8 cellular contexts compared by ENCODE assay signal in the genomic region with DNA sequence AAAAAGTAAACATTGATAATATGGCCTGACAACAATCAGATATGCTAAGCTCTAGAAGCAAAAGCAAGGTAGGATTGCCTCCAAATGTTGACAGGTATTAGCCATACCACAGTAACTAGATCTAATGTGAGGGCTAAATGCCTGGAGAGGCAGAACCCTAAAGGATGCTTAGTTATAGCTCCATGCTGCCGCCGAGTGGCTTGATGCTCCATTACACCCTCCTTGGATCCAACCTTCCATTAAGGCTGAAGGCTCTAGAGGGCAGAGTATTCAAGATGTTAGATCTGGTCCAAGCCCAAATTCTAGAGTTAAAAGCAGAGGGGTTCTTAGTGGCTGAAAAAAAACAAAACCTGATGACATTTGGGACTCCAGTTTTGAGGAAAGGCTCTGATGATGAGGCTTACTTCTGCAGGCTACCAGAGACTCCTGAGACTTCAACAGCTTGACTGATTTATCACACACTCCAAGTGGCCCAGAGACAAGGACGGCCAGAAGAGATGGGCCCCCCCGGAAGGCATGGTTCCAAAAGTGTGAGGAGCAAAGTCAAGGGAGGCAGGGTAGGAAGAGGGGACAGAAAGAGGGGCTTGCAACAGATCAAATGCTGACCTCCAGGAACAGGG. TPM values are rescaled to one million over a fixed set of nuclear protein-coding genes. Genes with fewer than 3 reads are reported as not detected.
DNase-seq lines count a peak whose midpoint lies in the region; ATAC-seq and TF ChIP-seq lines count a peak whose summit lies in the region.

No MANE protein-coding gene starts in this region.

- no peak overlapping the region for H3K4me3 ChIP-seq in liver (ENCODE audit: low read depth in 1 of 3, low read length in 3 of 3)

- H3K27ac Mint-ChIP-seq in central memory CD8-positive, alpha-beta T cell (ENCODE audit: low read depth), result peak overlapping the region; percentile 58

- H3K4me3 Mint-ChIP-seq in central memory CD8-positive, alpha-beta T cell, result no peak overlapping the region

- WGBS in liver, result 38% methylated on average over 4 of the region's 4 CpGs

- no peaks in the 10 kb centered on the region for H3K9me3 Mint-ChIP-seq in central memory CD8-positive, alpha-beta T cell

- H3K4me1 Mint-ChIP-seq in central memory CD8-positive, alpha-beta T cell, result peaks cover 46% of the 10 kb centered on the region

- TF ChIP-seq RAD21 in liver (IDR thresholded peaks at IDR 0.05), result peak; percentile 97

- peak; percentile 63 for ATAC-seq in HG02981 (IDR thresholded peaks at IDR 0.05; ENCODE audit: unreplicated experiment)
- peak; percentile 87 for ATAC-seq in central memory CD8-positive, alpha-beta T cell (replicated peaks; ENCODE audit: extremely low read depth, poor library complexity, severe bottlenecking)

- H3K27me3 Mint-ChIP-seq in central memory CD8-positive, alpha-beta T cell, result no peaks in the 10 kb centered on the region

- no peaks in the 10 kb centered on the region for H3K27me3 ChIP-seq in liver (ENCODE audit: control insufficient read depth in 4 of 4, insufficient read depth in 4 of 4, low read length in 3 of 4)

- no peaks in the 10 kb centered on the region for H3K9me3 ChIP-seq in liver (ENCODE audit: control insufficient read depth in 4 of 4, low read length in 3 of 4)

- no peak overlapping the region for H3K9ac ChIP-seq in liver (ENCODE audit: low read depth in 1 of 2, low read length in 2 of 2)

- peaks cover 62% of the 10 kb centered on the region for H3K36me3 Mint-ChIP-seq in central memory CD8-positive, alpha-beta T cell (ENCODE audit: insufficient read depth)

- peaks cover 6 to 47% (median 29%) of the 10 kb centered on the region in 4 donors for H3K4me1 ChIP-seq in liver (ENCODE audit: control insufficient read depth in 4 of 4, insufficient read depth in 4 of 4, low read length in 3 of 4)

- DNase-seq in NCI-H187 (lab: John Stamatoyannopoulos, UW), result peak; percentile 36 to 37
- no peak for DNase-seq in NCI-H187 treated with DMSO at 0.1 percent for 48 hours (lab: John Stamatoyannopoulos, UW)
- DNase-seq in NCI-H2227 (lab: John Stamatoyannopoulos, UW; ENCODE audit: unreplicated experiment), result peak; percentile 71
- peak; percentile 20 for DNase-seq in activated CD4-positive, CD25-positive, alpha-beta regulatory T cell treated with anti-CD3 and anti-CD28 coated beads, Interleukin-2, amount 50 U/mL, for 16 hours (ENCODE audit: low read depth, low spot score)
- DNase-seq in central memory CD8-positive, alpha-beta T cell (ENCODE audit: low spot score in 2 of 2), result peak; percentile 50 to 58
- DNase-seq in stimulated activated CD8-positive, alpha-beta memory T cell treated with anti-CD3 and anti-CD28 coated beads, Interleukin-12 subunit alpha, Interleukin-12 subunit beta, amount 100 ng/mL, for 1 hour (ENCODE audit: low read depth), result peak; percentile 54

- peak overlapping the region in 1 of 2 donors; percentile 39 for H3K27ac ChIP-seq in liver (ENCODE audit: low read depth in 1 of 2, low read length in 2 of 2)

- peaks cover 0 to 17% (median 9%) of the 10 kb centered on the region in 4 donors for H3K36me3 ChIP-seq in liver (ENCODE audit: control insufficient read depth in 4 of 4, insufficient read depth in 3 of 4, low read depth in 1 of 4, low read length in 3 of 4)

- TF ChIP-seq CTCF in liver (IDR thresholded peaks at IDR 0.05; ENCODE audit: low read depth, low read length, missing input control), result peak; percentile 96

TF ChIP-seq in liver, 16 proteins besides CTCF, POLR2A, EP300 and RAD21:
- TF ChIP-seq TAF1 (conservative IDR thresholded peaks at IDR 0.05) (no peak), GABPA (IDR thresholded peaks at IDR 0.05 in 1 of 2, conservative IDR thresholded peaks at IDR 0.05 in 1 of 2) (no peak), EGR1 (IDR thresholded peaks at IDR 0.05; ENCODE audit: low read depth in 2 of 2) (no peak), NR2F2 (IDR thresholded peaks at IDR 0.05) (no peak), SP1 (IDR thresholded peaks at IDR 0.05) (no peak), YY1 (IDR thresholded peaks at IDR 0.05) (no peak), JUND (IDR thresholded peaks at IDR 0.05) (no peak), FOXA1 (IDR thresholded peaks at IDR 0.05) (no peak), HNF4A (conservative IDR thresholded peaks at IDR 0.05) (peak; percentile 30 to 50), RXRA (IDR thresholded peaks at IDR 0.05) (peak in 1 of 2 donors; percentile 26)
- TF ChIP-seq, protein P1, sequence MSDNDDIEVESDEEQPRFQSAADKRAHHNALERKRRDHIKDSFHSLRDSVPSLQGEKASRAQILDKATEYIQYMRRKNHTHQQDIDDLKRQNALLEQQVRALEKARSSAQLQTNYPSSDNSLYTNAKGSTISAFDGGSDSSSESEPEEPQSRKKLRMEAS (IDR thresholded peaks at IDR 0.05), result no peak
- TF ChIP-seq, protein P2, sequence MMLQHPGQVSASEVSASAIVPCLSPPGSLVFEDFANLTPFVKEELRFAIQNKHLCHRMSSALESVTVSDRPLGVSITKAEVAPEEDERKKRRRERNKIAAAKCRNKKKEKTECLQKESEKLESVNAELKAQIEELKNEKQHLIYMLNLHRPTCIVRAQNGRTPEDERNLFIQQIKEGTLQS (IDR thresholded peaks at IDR 0.05), result no peak
- TF ChIP-seq, protein P3, sequence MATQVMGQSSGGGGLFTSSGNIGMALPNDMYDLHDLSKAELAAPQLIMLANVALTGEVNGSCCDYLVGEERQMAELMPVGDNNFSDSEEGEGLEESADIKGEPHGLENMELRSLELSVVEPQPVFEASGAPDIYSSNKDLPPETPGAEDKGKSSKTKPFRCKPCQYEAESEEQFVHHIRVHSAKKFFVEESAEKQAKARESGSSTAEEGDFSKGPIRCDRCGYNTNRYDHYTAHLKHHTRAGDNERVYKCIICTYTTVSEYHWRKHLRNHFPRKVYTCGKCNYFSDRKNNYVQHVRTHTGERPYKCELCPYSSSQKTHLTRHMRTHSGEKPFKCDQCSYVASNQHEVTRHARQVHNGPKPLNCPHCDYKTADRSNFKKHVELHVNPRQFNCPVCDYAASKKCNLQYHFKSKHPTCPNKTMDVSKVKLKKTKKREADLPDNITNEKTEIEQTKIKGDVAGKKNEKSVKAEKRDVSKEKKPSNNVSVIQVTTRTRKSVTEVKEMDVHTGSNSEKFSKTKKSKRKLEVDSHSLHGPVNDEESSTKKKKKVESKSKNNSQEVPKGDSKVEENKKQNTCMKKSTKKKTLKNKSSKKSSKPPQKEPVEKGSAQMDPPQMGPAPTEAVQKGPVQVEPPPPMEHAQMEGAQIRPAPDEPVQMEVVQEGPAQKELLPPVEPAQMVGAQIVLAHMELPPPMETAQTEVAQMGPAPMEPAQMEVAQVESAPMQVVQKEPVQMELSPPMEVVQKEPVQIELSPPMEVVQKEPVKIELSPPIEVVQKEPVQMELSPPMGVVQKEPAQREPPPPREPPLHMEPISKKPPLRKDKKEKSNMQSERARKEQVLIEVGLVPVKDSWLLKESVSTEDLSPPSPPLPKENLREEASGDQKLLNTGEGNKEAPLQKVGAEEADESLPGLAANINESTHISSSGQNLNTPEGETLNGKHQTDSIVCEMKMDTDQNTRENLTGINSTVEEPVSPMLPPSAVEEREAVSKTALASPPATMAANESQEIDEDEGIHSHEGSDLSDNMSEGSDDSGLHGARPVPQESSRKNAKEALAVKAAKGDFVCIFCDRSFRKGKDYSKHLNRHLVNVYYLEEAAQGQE (IDR thresholded peaks at IDR 0.05), result no peak

RNA-seq across cellular contexts. Expression of a gene that starts 21.8 kb away (rescaled TPM):
- 100 to 1,000 TPM; 175 to 997 TPM for total RNA-seq in liver
- 100 to 1,000 TPM; 487 to 522 TPM for polyA plus RNA-seq in liver

RNA-seq across cellular contexts. Expression of a gene that starts 55.3 kb away (rescaled TPM):
- 10 to 100 TPM; 44.8 to 90.6 TPM for total RNA-seq in liver
- 10 to 100 TPM; 12.6 to 27.1 TPM for polyA plus RNA-seq in liver
